In genomic region chr3:146221276-146221675, GRCh38 we compare ENCODE assay signal across 2 cellular contexts.
TF ChIP-seq lines count a peak whose summit lies in the region.

No MANE protein-coding gene starts in this region.

TF ChIP-seq in A549, 52 proteins besides CTCF, POLR2A, EP300 and RAD21 (continued from another document):
- TF ChIP-seq USF2 (IDR thresholded peaks at IDR 0.05) (no peak), MAZ (IDR thresholded peaks at IDR 0.05; ENCODE audit: borderline replicate concordance, low read depth, low read length) (no peak), BHLHE40 (IDR thresholded peaks at IDR 0.05; ENCODE audit: low read depth, low read length) (no peak), POLR2AphosphoS2 (conservative IDR thresholded peaks at IDR 0.05; ENCODE audit: low read length) (no peak), REST (IDR thresholded peaks at IDR 0.05) (no peak), MYC (IDR thresholded peaks at IDR 0.05; ENCODE audit: borderline replicate concordance, low read length) (no peak), EHMT2 (IDR thresholded peaks at IDR 0.05; ENCODE audit: low read depth) (no peak), HOXB13 (CRISPR knock-in tag; IDR thresholded peaks at IDR 0.05; ENCODE audit: low read depth) (no peak), FOSB (CRISPR knock-in tag; IDR thresholded peaks at IDR 0.05) (no peak), NR3C1 (IDR thresholded peaks at IDR 0.05) (no peak)

TF ChIP-seq in HepG2, 621 proteins besides CTCF, POLR2A, EP300 and RAD21 (continued from another document):
- TF ChIP-seq ZNF407 (CRISPR knock-in tag; IDR thresholded peaks at IDR 0.05; ENCODE audit: not compliant biosample characterization) (no peak), MIER3 (CRISPR knock-in tag; IDR thresholded peaks at IDR 0.05; ENCODE audit: borderline replicate concordance) (no peak), TGIF2 (CRISPR knock-in tag; IDR thresholded peaks at IDR 0.05) (no peak), ZSCAN25 (CRISPR knock-in tag; IDR thresholded peaks at IDR 0.05) (no peak), PHF21A (CRISPR knock-in tag; IDR thresholded peaks at IDR 0.05) (no peak), CENPX (CRISPR knock-in tag; IDR thresholded peaks at IDR 0.05) (no peak), SMARCE1 (IDR thresholded peaks at IDR 0.05; ENCODE audit: borderline replicate concordance) (no peak), ATF3 (CRISPR knock-in tag; IDR thresholded peaks at IDR 0.05) (no peak), ZNF678 (CRISPR knock-in tag; IDR thresholded peaks at IDR 0.05) (no peak), POLR2G (IDR thresholded peaks at IDR 0.05; ENCODE audit: low read depth, low read length) (no peak), ZNF20 (CRISPR knock-in tag; IDR thresholded peaks at IDR 0.05) (no peak)
